9 cellular contexts compared by ENCODE assay signal in genomic region chr17:17834974-17835373, GRCh38. TPM values are rescaled to one million over a fixed set of nuclear protein-coding genes. Genes with fewer than 3 reads are reported as not detected.
A peak's percentile ranks its signal among the peaks of the same experiment; 100 is the strongest.
DNase-seq lines count a peak whose midpoint lies in the region; TF ChIP-seq lines count a peak whose summit lies in the region.
"Had no signal": no experiment of that assay in that cellular context is flagged by ENCODE, and none has a peak within 500 bp of the region (broad histone marks: within the 10 kb centered on the region; RNA-seq: fewer than 3 reads in every experiment).

No MANE protein-coding gene starts in this region.

- TF ChIP-seq CTCF in GM12865 (IDR thresholded peaks at IDR 0.05; ENCODE audit: insufficient read depth, low read depth, low read length, missing control alignments) (no peak), fibroblast of lung (conservative IDR thresholded peaks at IDR 0.05 in 1 of 2, IDR thresholded peaks at IDR 0.05 in 1 of 2; ENCODE audit: low read depth in 1 of 2, low read length in 2 of 2) (no peak), GM13977 (IDR thresholded peaks at IDR 0.05; ENCODE audit: extremely low read depth, insufficient read depth, missing control alignments) (no peak)

- H3K4me2 ChIP-seq in fibroblast of lung (ENCODE audit: extremely low read depth, insufficient read depth, low read length): peak overlapping the region; percentile 99

- peaks cover 55% of the 10 kb centered on the region for H3K79me2 ChIP-seq in fibroblast of lung (ENCODE audit: control insufficient read depth, insufficient read depth, low read length)

- no peak overlapping the region for H3K9ac ChIP-seq in SK-N-MC (ENCODE audit: insufficient read length)
- no peak overlapping the region for H3K9ac ChIP-seq in fibroblast of lung (ENCODE audit: insufficient read depth, low read length)

- no peaks in the 10 kb centered on the region for H3K27me3 ChIP-seq in fibroblast of lung (ENCODE audit: control insufficient read depth, insufficient read depth, low read length)

- H3K36me3 ChIP-seq in SK-N-MC (ENCODE audit: insufficient read depth, low read length) (peaks cover 16% of the 10 kb centered on the region; the same call in 1 of the 2 replicates), fibroblast of lung (ENCODE audit: control insufficient read depth, insufficient read depth, low read length) (peaks cover 1% of the 10 kb centered on the region)

- in situ Hi-C loops in GM13977 (cut with MboI; ENCODE audit: low pct_unique_long_range_greater_than_20kb, low sequenced_read_pairs, unreplicated experiment): no loop called here

- H3K9me3 ChIP-seq in SK-N-MC (ENCODE audit: low read depth, low read length): no peaks in the 10 kb centered on the region
- no peaks in the 10 kb centered on the region for H3K9me3 ChIP-seq in fibroblast of lung (ENCODE audit: control insufficient read depth, insufficient read depth, low read depth, low read length)

- no peak for DNase-seq in GM12865 (ENCODE audit: low read depth)
- no peak for DNase-seq in SK-N-MC (ENCODE audit: low read depth, low spot score)
- no peak for DNase-seq in fibroblast of lung (ENCODE audit: low read depth in 2 of 2)
- DNase-seq in skeletal muscle cell (ENCODE audit: low read depth): no peak
- DNase-seq in GM13977 (ENCODE audit: low spot score): no peak
- DNase-seq in NCI-H1436 (lab: John Stamatoyannopoulos, UW): no peak
- DNase-seq in cerebellar nuclear complex (lab: John Stamatoyannopoulos, UW): no peak
- DNase-seq in NCI-H345 treated with DMSO at 0.1 percent for 48 hours (lab: John Stamatoyannopoulos, UW; ENCODE audit: unreplicated experiment): no peak
- DNase-seq: activated CD4-positive, alpha-beta T cell treated with anti-CD3 and anti-CD28 coated beads for 1 hour had no signal

- H3K4me1 ChIP-seq in fibroblast of lung (ENCODE audit: control insufficient read depth, extremely low read depth, insufficient read depth, low read length): peaks cover 39% of the 10 kb centered on the region

- no peak overlapping the region for H2AFZ ChIP-seq in fibroblast of lung (ENCODE audit: low read length)

- H4K20me1 ChIP-seq in fibroblast of lung (ENCODE audit: control insufficient read depth, extremely low read depth, insufficient read depth, low read length): no peaks in the 10 kb centered on the region

- H3K27ac ChIP-seq in SK-N-MC (no peak overlapping the region), fibroblast of lung (ENCODE audit: insufficient read depth, low read length) (no peak overlapping the region)

- H3K4me3 ChIP-seq in GM12865 (ENCODE audit: low read depth, low read length) (peak overlapping the region; percentile 80), SK-N-MC (peak overlapping the region; percentile 92), fibroblast of lung (replicated peaks in 1 of 4; ENCODE audit: control extremely low read depth in 1 of 4, insufficient read depth in 1 of 4, low read depth in 3 of 4, low read length in 4 of 4) (peak overlapping the region in 3 of 4 experiments; percentile 11 to 83 (median 82)), skeletal muscle cell (ENCODE audit: low read depth, low read length) (peak overlapping the region; percentile 79)

RNA-seq across cellular contexts. Expression of gene SREBF1, which starts 1.8 kb away (rescaled TPM):
- total RNA-seq in fibroblast of lung: 51.9 and 77.6 TPM in 2 replicates
- 29.7 and 49.1 TPM in 2 replicates for polyA plus RNA-seq in fibroblast of lung
- 73.7 and 109 TPM in 2 replicates for polyA plus RNA-seq in fibroblast of lung (2012)
- polyA minus RNA-seq in fibroblast of lung (ENCODE audit: low replicate concordance): 172 and 195 TPM in 2 replicates
